17 cellular contexts compared by ENCODE assay signal in genomic region chr10:1539216-1539615, GRCh38.
DNase-seq lines count a peak whose midpoint lies in the region; FAIRE-seq and TF ChIP-seq lines count a peak whose summit lies in the region.
"Had no signal": no experiment of that assay in that cellular context is flagged by ENCODE, and none has a peak within 500 bp of the region (broad histone marks: within the 10 kb centered on the region; RNA-seq: fewer than 3 reads in every experiment).

No MANE protein-coding gene starts in this region.

- no peak for TF ChIP-seq CTCF in kidney (IDR thresholded peaks at IDR 0.05; ENCODE audit: borderline replicate concordance, extremely low read depth, insufficient read depth)
- TF ChIP-seq CTCF in sigmoid colon (IDR thresholded peaks at IDR 0.05) = no peak
- no peak for TF ChIP-seq CTCF in smooth muscle cell (IDR thresholded peaks at IDR 0.05; ENCODE audit: borderline replicate concordance, insufficient read depth, poor library complexity, severe bottlenecking)

- no peaks in the 10 kb centered on the region for H3K4me1 ChIP-seq in kidney (ENCODE audit: control insufficient read depth in 1 of 2, insufficient read depth in 1 of 2, low read depth in 1 of 2, low read length in 2 of 2)
- H3K4me1 ChIP-seq in sigmoid colon = no peaks in the 10 kb centered on the region
- no peaks in the 10 kb centered on the region for H3K4me1 ChIP-seq in smooth muscle cell (ENCODE audit: low read depth)
- H3K4me1 ChIP-seq: HAP-1 had no signal

- H3K9me3 ChIP-seq in kidney (ENCODE audit: control insufficient read depth in 1 of 2, low read length in 2 of 2) (no peaks in the 10 kb centered on the region), sigmoid colon (no peaks in the 10 kb centered on the region), smooth muscle cell (replicated peaks; ENCODE audit: low read depth) (no peaks in the 10 kb centered on the region)
- H3K9me3 ChIP-seq: HAP-1 had no signal

- H4K20me1 ChIP-seq in smooth muscle cell (ENCODE audit: low read depth) = no peaks in the 10 kb centered on the region

- intact Hi-C loops in kidney (cut with DNase I) = no loop called here
- intact Hi-C loops in sigmoid colon (cut with DNase I) = no loop called here

- peak; percentile 42 for DNase-seq in activated effector memory CD4-positive, alpha-beta T cell treated with anti-CD3 and anti-CD28 coated beads, Interleukin-2, amount 50 U/mL, for 16 hours
- DNase-seq in activated effector memory CD4-positive, alpha-beta T cell treated with Interleukin-2 at 50 U/mL for 16 hours = no peak
- DNase-seq in kidney = peak; percentile 8
- peak; percentile 37 for DNase-seq in sigmoid colon
- no peak for DNase-seq in COR-L47 (lab: John Stamatoyannopoulos, UW)
- DNase-seq in smooth muscle cell (lab: John Stamatoyannopoulos, UW; ENCODE audit: unreplicated experiment) = no peak
- no peak for DNase-seq in AML-193 (lab: John Stamatoyannopoulos, UW)
- DNase-seq: Calu3; CD4-positive, CD25-positive, alpha-beta regulatory T cell; DMS 273 treated with DMSO at 0.1 percent for 48 hours; GDM1 had no signal

- 73 to 74% methylated on average over 5 of the region's 5 CpGs for whole genome bisulfite sequencing in sigmoid colon, 2 donors
- 88% methylated on average over 5 of the region's 5 CpGs for WGBS in smooth muscle cell (ENCODE audit: low lambda C conversion rate)

- TF ChIP-seq EP300 in sigmoid colon (IDR thresholded peaks at IDR 0.05) = no peak

- H3K4me3 ChIP-seq in kidney (ENCODE audit: low read length in 2 of 2) (no peak overlapping the region), sigmoid colon (no peak overlapping the region), smooth muscle cell (no peak overlapping the region)
- H3K4me3 ChIP-seq: BLaER1 treated with 17β-estradiol and CSF1 and Interleukin-3, amounts not matched to agents 10 nM and 100 nM; HAP-1 had no signal

- no peaks in the 10 kb centered on the region for H3F3A ChIP-seq in smooth muscle cell (ENCODE audit: low read depth)

- H3K9ac ChIP-seq in kidney (ENCODE audit: low read length in 2 of 2) (no peak overlapping the region), smooth muscle cell (ENCODE audit: low read depth) (no peak overlapping the region)
- H3K9ac ChIP-seq: BLaER1 treated with 17β-estradiol and CSF1 and Interleukin-3, amounts not matched to agents 10 nM and 100 nM had no signal

- H3K36me3 ChIP-seq in kidney (ENCODE audit: control insufficient read depth in 1 of 2, insufficient read depth in 2 of 2, low read length in 2 of 2) (no peaks in the 10 kb centered on the region), sigmoid colon (no peaks in the 10 kb centered on the region), smooth muscle cell (ENCODE audit: low read depth) (no peaks in the 10 kb centered on the region)
- H3K36me3 ChIP-seq: BLaER1 treated with 17β-estradiol and CSF1 and Interleukin-3, amounts not matched to agents 10 nM and 100 nM; HAP-1 had no signal

- H3K27me3 ChIP-seq in sigmoid colon = no peaks in the 10 kb centered on the region
- H3K27me3 ChIP-seq in smooth muscle cell (ENCODE audit: low read depth) = no peaks in the 10 kb centered on the region
- H3K27me3 ChIP-seq: BLaER1 treated with 17β-estradiol and CSF1 and Interleukin-3, amounts not matched to agents 10 nM and 100 nM had no signal

- no peak for FAIRE-seq in kidney (lab: Jason Lieb, UNC)
- FAIRE-seq: H1, HepG2, HTR-8/SVneo had no signal

- H3K4me2 ChIP-seq in smooth muscle cell = no peak overlapping the region

- TF ChIP-seq POLR2A in sigmoid colon (IDR thresholded peaks at IDR 0.05) = no peak

- no peak overlapping the region for H3K27ac ChIP-seq in kidney (ENCODE audit: low read depth in 2 of 2, low read length in 2 of 2)
- H3K27ac ChIP-seq in sigmoid colon = no peak overlapping the region
- no peak overlapping the region for H3K27ac ChIP-seq in smooth muscle cell (ENCODE audit: low read depth)
- H3K27ac ChIP-seq: 22Rv1; BLaER1 treated with 17β-estradiol and CSF1 and Interleukin-3, amounts not matched to agents 10 nM and 100 nM had no signal

- no peaks in the 10 kb centered on the region for H3K79me2 ChIP-seq in smooth muscle cell (ENCODE audit: low read depth)

- H2AFZ ChIP-seq in smooth muscle cell (ENCODE audit: low read depth) = no peak overlapping the region

Comparison
In these comparisons a context has a peak if more than half of its experiments do, and no peak if none do; other contexts are left out.
1. DNase-seq: peak in activated effector memory CD4-positive, alpha-beta T cell treated with anti-CD3 and anti-CD28 coated beads, Interleukin-2, amount 50 U/mL, for 16 hours (single experiment), kidney (single experiment) and sigmoid colon (single experiment); none in activated effector memory CD4-positive, alpha-beta T cell treated with Interleukin-2 at 50 U/mL for 16 hours (single experiment), COR-L47 (single experiment), smooth muscle cell (single experiment) and AML-193 (0 of 2).